In genomic region chr3:122409392-122409791, GRCh38 we compare ENCODE assay signal across 2 cellular contexts.
TF ChIP-seq lines count a peak whose summit lies in the region.

No MANE protein-coding gene starts in this region.

TF ChIP-seq in HepG2, 621 proteins besides CTCF, POLR2A, EP300 and RAD21:
- no peak for TF ChIP-seq ZNF562 (CRISPR knock-in tag; IDR thresholded peaks at IDR 0.05; ENCODE audit: borderline replicate concordance)
TF ChIP-seq in HepG2: peak in this region for 0.

TF ChIP-seq in WTC11, 78 proteins besides CTCF, POLR2A, EP300 and RAD21:
- TF ChIP-seq USF2 (CRISPR knock-in tag; IDR thresholded peaks at IDR 0.05) = no peak
- no peak for TF ChIP-seq SMAD4 (CRISPR knock-in tag; IDR thresholded peaks at IDR 0.05)
- TF ChIP-seq ELF4 (CRISPR knock-in tag; IDR thresholded peaks at IDR 0.05; ENCODE audit: low read depth) = no peak
- no peak for TF ChIP-seq TEAD1 (CRISPR knock-in tag; IDR thresholded peaks at IDR 0.05)
- TF ChIP-seq, protein P1, sequence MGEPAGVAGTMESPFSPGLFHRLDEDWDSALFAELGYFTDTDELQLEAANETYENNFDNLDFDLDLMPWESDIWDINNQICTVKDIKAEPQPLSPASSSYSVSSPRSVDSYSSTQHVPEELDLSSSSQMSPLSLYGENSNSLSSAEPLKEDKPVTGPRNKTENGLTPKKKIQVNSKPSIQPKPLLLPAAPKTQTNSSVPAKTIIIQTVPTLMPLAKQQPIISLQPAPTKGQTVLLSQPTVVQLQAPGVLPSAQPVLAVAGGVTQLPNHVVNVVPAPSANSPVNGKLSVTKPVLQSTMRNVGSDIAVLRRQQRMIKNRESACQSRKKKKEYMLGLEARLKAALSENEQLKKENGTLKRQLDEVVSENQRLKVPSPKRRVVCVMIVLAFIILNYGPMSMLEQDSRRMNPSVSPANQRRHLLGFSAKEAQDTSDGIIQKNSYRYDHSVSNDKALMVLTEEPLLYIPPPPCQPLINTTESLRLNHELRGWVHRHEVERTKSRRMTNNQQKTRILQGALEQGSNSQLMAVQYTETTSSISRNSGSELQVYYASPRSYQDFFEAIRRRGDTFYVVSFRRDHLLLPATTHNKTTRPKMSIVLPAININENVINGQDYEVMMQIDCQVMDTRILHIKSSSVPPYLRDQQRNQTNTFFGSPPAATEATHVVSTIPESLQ (CRISPR knock-in tag; IDR thresholded peaks at IDR 0.05) = no peak
- no peak for TF ChIP-seq IRF2 (CRISPR knock-in tag; IDR thresholded peaks at IDR 0.05; ENCODE audit: borderline replicate concordance, low read depth)
- no peak for TF ChIP-seq ZNF671 (CRISPR knock-in tag; IDR thresholded peaks at IDR 0.05)
- TF ChIP-seq ZNF512 (CRISPR knock-in tag; IDR thresholded peaks at IDR 0.05; ENCODE audit: borderline replicate concordance) = no peak
